Comparison of ENCODE assay signal across 21 cellular contexts in the genomic region with DNA sequence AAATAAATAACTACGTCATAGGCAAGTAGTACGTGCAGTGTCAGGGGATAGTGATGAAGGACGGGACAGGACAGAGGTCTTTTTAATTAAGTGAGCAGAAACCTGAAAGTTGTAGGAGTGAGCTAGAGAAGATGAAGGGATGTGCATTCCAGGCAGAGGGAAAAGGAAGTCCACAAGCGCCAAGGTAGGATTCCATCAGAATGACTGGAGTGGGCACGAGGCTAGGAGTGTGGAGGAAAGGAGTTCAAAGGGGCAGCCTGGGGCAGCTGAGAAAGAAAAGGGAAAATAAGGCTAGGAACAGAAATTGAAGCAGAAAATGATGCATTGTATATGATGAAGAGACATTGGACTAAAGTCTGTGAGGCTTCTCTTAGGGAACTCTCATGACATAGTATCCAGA.
"Had no signal": no experiment of that assay in that cellular context is flagged by ENCODE, and none has a peak within 500 bp of the region (broad histone marks: within the 10 kb centered on the region; RNA-seq: fewer than 3 reads in every experiment).

No MANE protein-coding gene starts in this region.

- ATAC-seq: left ventricle myocardium superior; lower lobe of right lung; natural killer cell treated with Interleukin-12 subunit alpha and Interleukin-12 subunit beta and Interleukin-15 and Interleukin-18, amount 100 ng/mL, for 72 hours; sciatic nerve had no signal

- DNase-seq: effector CD8-positive, alpha-beta T cell; endodermal cell; erythroblast; esophagus squamous epithelium; left ventricle myocardium superior; lower lobe of right lung; stimulated activated CD4-positive, alpha-beta T cell treated with anti-CD3 and anti-CD28 coated beads, Interleukin-12 subunit alpha, Interleukin-12 subunit beta, amount 100 ng/mL, for 4 hours; stimulated activated CD4-positive, alpha-beta T cell treated with anti-CD3 and anti-CD28 coated beads, Interleukin-1b, Interleukin-23, amount 100 ng/mL, for 48 hours; stimulated activated CD4-positive, alpha-beta T cell treated with anti-CD3 and anti-CD28 coated beads, Interleukin-4, amount 100 ng/mL, for 1 hour; stimulated activated CD8-positive, alpha-beta memory T cell treated with anti-CD3 and anti-CD28 coated beads, Interleukin-4, amount 100 ng/mL, for 48 hours; stimulated activated naive CD4-positive, alpha-beta T cell treated with Interleukin-2 at 50 U/mL for 16 hours; stomach; thyroid gland; trophoblast cell had no signal

- H3K4me3 ChIP-seq: esophagus squamous epithelium, lower lobe of right lung, neural progenitor cell, prostate gland, right atrium auricular region, smooth muscle cell, stomach, thyroid gland, vagina had no signal
